ENCODE assay signal across 8 cellular contexts in the genomic region with DNA sequence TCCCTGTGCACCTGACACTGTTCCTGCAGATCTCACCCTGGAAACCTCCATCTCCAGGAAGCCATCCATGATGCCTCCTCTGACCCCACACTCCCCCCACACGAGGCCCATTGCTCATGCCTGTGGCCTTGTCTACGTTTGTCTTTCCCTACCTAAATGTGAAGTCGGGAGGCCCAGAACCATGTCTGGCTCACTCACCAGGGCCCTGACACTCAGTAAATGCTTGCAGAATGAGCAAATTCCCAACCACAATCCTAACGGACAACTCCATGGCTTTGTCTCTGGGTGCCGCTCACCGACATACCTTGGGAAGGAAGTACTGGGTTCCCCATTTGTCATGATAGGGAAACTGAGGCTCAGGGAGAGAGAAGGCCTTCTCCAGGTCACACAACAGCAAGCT. TPM values are rescaled to one million over a fixed set of nuclear protein-coding genes. Genes with fewer than 3 reads are reported as not detected.
A peak's percentile ranks its signal among the peaks of the same experiment; 100 is the strongest.
DNase-seq lines count a peak whose midpoint lies in the region; ATAC-seq and TF ChIP-seq lines count a peak whose summit lies in the region.

No MANE protein-coding gene starts in this region.

- peak overlapping the region in 1 of 4 donors; percentile 18 for H3K4me3 ChIP-seq in stomach

- no peak for TF ChIP-seq POLR2A in stomach (IDR thresholded peaks at IDR 0.05)

- no peaks in the 10 kb centered on the region for H3K27me3 ChIP-seq in stomach

- 79 to 85% (median 82%) methylated on average over 6 of the region's 6 CpGs for WGBS in stomach, 5 donors

- H3K4me3 Mint-ChIP-seq in activated CD4-positive, alpha-beta T cell treated with anti-CD3 and anti-CD28 coated beads for 36 hours, result peak overlapping the region; percentile 66
- H3K4me3 Mint-ChIP-seq in activated T-helper 1 cell treated with anti-CD3 and anti-CD28 coated beads, Interleukin-12 subunit alpha, Interleukin-12 subunit beta, Interleukin-2, Interleukin-4 antibody, amounts not matched to agents 30 ng/mL and 10 ng/mL and 1 ng/mL, durations not matched to agents 14 hours and 24 hours and 36 hours, result peak overlapping the region; percentile 75
- peak overlapping the region; percentile 76 to 85 (median 79) for H3K4me3 Mint-ChIP-seq in immature natural killer cell

- H3K27me3 Mint-ChIP-seq in activated CD4-positive, alpha-beta T cell treated with anti-CD3 and anti-CD28 coated beads for 36 hours, result no peaks in the 10 kb centered on the region
- H3K27me3 Mint-ChIP-seq in activated T-helper 1 cell treated with anti-CD3 and anti-CD28 coated beads, Interleukin-12 subunit alpha, Interleukin-12 subunit beta, Interleukin-2, Interleukin-4 antibody, amounts not matched to agents 30 ng/mL and 10 ng/mL and 1 ng/mL, durations not matched to agents 14 hours and 24 hours and 36 hours (ENCODE audit: insufficient read depth), result no peaks in the 10 kb centered on the region
- peaks cover 0 to 2% (median 0%) of the 10 kb centered on the region in 3 donors for H3K27me3 Mint-ChIP-seq in immature natural killer cell (ENCODE audit: low read depth in 3 of 3)

- peaks cover 36% of the 10 kb centered on the region for H3K36me3 Mint-ChIP-seq in activated CD4-positive, alpha-beta T cell treated with anti-CD3 and anti-CD28 coated beads for 36 hours (ENCODE audit: low read depth)
- H3K36me3 Mint-ChIP-seq in activated T-helper 1 cell treated with anti-CD3 and anti-CD28 coated beads, Interleukin-12 subunit alpha, Interleukin-12 subunit beta, Interleukin-2, Interleukin-4 antibody, amounts not matched to agents 30 ng/mL and 10 ng/mL and 1 ng/mL, durations not matched to agents 14 hours and 24 hours and 36 hours (ENCODE audit: low read depth), result peaks cover 27% of the 10 kb centered on the region
- H3K36me3 Mint-ChIP-seq in immature natural killer cell, result peaks cover 3 to 6% (median 6%) of the 10 kb centered on the region in 3 donors

- H3K36me3 ChIP-seq in stomach, result peaks cover 17 to 47% (median 35%) of the 10 kb centered on the region in 4 donors

- intact Hi-C loops in activated CD4-positive, alpha-beta T cell treated with anti-CD3 and anti-CD28 coated beads for 36 hours (cut with DNase I, micrococcal nuclease), result no loop called here
- intact Hi-C loops in activated T-helper 1 cell treated with anti-CD3 and anti-CD28 coated beads, Interleukin-12 subunit alpha, Interleukin-12 subunit beta, Interleukin-2, Interleukin-4 antibody, amounts not matched to agents 30 ng/mL and 10 ng/mL and 1 ng/mL, durations not matched to agents 14 hours and 24 hours and 36 hours (cut with micrococcal nuclease), result no loop called here
- intact Hi-C loops in stomach (cut with DNase I; ENCODE audit: low total_unique reads), result no loop called here

- no peaks in the 10 kb centered on the region for H3K9me3 ChIP-seq in stomach

- CTCF ChIA-PET in activated CD4-positive, alpha-beta T cell treated with anti-CD3 and anti-CD28 coated beads for 36 hours (lab: Charles Lee), result interaction anchor here (0.7 kb wide), 1 partner anchor 287 kb away, joined by 3 read pairs; no protein-coding TSS in a partner anchor

- no peak for TF ChIP-seq EP300 in stomach (IDR thresholded peaks at IDR 0.05)

- H3K27ac Mint-ChIP-seq in activated CD4-positive, alpha-beta T cell treated with anti-CD3 and anti-CD28 coated beads for 36 hours, result peak overlapping the region; percentile 97
- H3K27ac Mint-ChIP-seq in activated T-helper 1 cell treated with anti-CD3 and anti-CD28 coated beads, Interleukin-12 subunit alpha, Interleukin-12 subunit beta, Interleukin-2, Interleukin-4 antibody, amounts not matched to agents 30 ng/mL and 10 ng/mL and 1 ng/mL, durations not matched to agents 14 hours and 24 hours and 36 hours, result peak overlapping the region; percentile 95
- peak overlapping the region; percentile 89 to 97 (median 94) for H3K27ac Mint-ChIP-seq in immature natural killer cell

- H3K4me1 ChIP-seq in stomach, result peaks cover 53 to 100% (median 88%) of the 10 kb centered on the region in 4 donors

- in situ Hi-C loops in ACHN (cut with HindIII; ENCODE audit: low pct_ligation_motif_present, low pct_unique_long_range_greater_than_20kb, low sequenced_read_pairs), result no loop called here

- no peak for TF ChIP-seq CTCF in stomach (IDR thresholded peaks at IDR 0.05)

- H3K4me1 Mint-ChIP-seq in activated CD4-positive, alpha-beta T cell treated with anti-CD3 and anti-CD28 coated beads for 36 hours, result peaks cover 53% of the 10 kb centered on the region
- H3K4me1 Mint-ChIP-seq in activated T-helper 1 cell treated with anti-CD3 and anti-CD28 coated beads, Interleukin-12 subunit alpha, Interleukin-12 subunit beta, Interleukin-2, Interleukin-4 antibody, amounts not matched to agents 30 ng/mL and 10 ng/mL and 1 ng/mL, durations not matched to agents 14 hours and 24 hours and 36 hours (ENCODE audit: low read depth), result peaks cover 73% of the 10 kb centered on the region
- H3K4me1 Mint-ChIP-seq in immature natural killer cell, result peaks cover 53 to 68% of the 10 kb centered on the region in 2 donors

- no peak for ATAC-seq in activated CD4-positive, alpha-beta T cell treated with anti-CD3 and anti-CD28 coated beads for 36 hours

- H3K27ac ChIP-seq in stomach, result peak overlapping the region; percentile 9 to 97 (median 74)

- no peaks in the 10 kb centered on the region for H3K9me3 Mint-ChIP-seq in activated CD4-positive, alpha-beta T cell treated with anti-CD3 and anti-CD28 coated beads for 36 hours (ENCODE audit: low read depth)
- H3K9me3 Mint-ChIP-seq in activated T-helper 1 cell treated with anti-CD3 and anti-CD28 coated beads, Interleukin-12 subunit alpha, Interleukin-12 subunit beta, Interleukin-2, Interleukin-4 antibody, amounts not matched to agents 30 ng/mL and 10 ng/mL and 1 ng/mL, durations not matched to agents 14 hours and 24 hours and 36 hours, result no peaks in the 10 kb centered on the region
- no peaks in the 10 kb centered on the region for H3K9me3 Mint-ChIP-seq in immature natural killer cell

- DNase-seq in activated CD4-positive, alpha-beta T cell treated with anti-CD3 and anti-CD28 coated beads for 36 hours, result no peak
- DNase-seq in activated CD4-positive, alpha-beta T cell treated with anti-CD3 and anti-CD28 coated beads, Interleukin-2, amount 50 U/mL, for 1 hour, result no peak
- DNase-seq in activated T-helper 1 cell treated with anti-CD3 and anti-CD28 coated beads, Interleukin-12 subunit alpha, Interleukin-12 subunit beta, Interleukin-2, Interleukin-4 antibody, amounts not matched to agents 30 ng/mL and 10 ng/mL and 1 ng/mL, durations not matched to agents 14 hours and 24 hours and 36 hours (ENCODE audit: low spot score), result no peak
- DNase-seq in immature natural killer cell (no peak), stomach (no peak), ACHN (no peak), NCI-H128 (lab: John Stamatoyannopoulos, UW; ENCODE audit: unreplicated experiment) (no peak), iPS-NIHi11 (ENCODE audit: low spot score) (no peak)

- POLR2A ChIA-PET in activated CD4-positive, alpha-beta T cell treated with anti-CD3 and anti-CD28 coated beads for 36 hours (lab: Charles Lee), result interaction anchor here (0.6 kb wide), 1 partner anchor 20 kb away, joined by 3 read pairs; no protein-coding TSS in a partner anchor

RNA-seq across cellular contexts. Expression of a gene that starts 7.3 kb away (rescaled TPM):
- 10 to 100 TPM; 13.2 to 16.8 TPM for total RNA-seq in activated CD4-positive, alpha-beta T cell treated with anti-CD3 and anti-CD28 coated beads for 36 hours
- 30.7 and 33.4 TPM in 2 replicates for total RNA-seq in activated T-helper 1 cell treated with anti-CD3 and anti-CD28 coated beads, Interleukin-12 subunit alpha, Interleukin-12 subunit beta, Interleukin-2, Interleukin-4 antibody, amounts not matched to agents 30 ng/mL and 10 ng/mL and 1 ng/mL, durations not matched to agents 14 hours and 24 hours and 36 hours
- polyA plus RNA-seq in immature natural killer cell (10 to 100 TPM; 15.2 to 33.5 (median 19.7) TPM), stomach (10 to 100 TPM; 10.5 to 28.7 (median 15.5) TPM)
- total RNA-seq in stomach, result 10 to 100 TPM in 3 of 5 donors, 1 to 10 TPM in 2; 1.8 to 79.4 (median 19.4) TPM

RNA-seq across cellular contexts. Expression of a gene that starts 33.3 kb away (rescaled TPM):
- 100 to 1,000 TPM; 177 to 265 TPM for total RNA-seq in activated CD4-positive, alpha-beta T cell treated with anti-CD3 and anti-CD28 coated beads for 36 hours
- 166 and 170 TPM in 2 replicates for total RNA-seq in activated T-helper 1 cell treated with anti-CD3 and anti-CD28 coated beads, Interleukin-12 subunit alpha, Interleukin-12 subunit beta, Interleukin-2, Interleukin-4 antibody, amounts not matched to agents 30 ng/mL and 10 ng/mL and 1 ng/mL, durations not matched to agents 14 hours and 24 hours and 36 hours
- polyA plus RNA-seq in immature natural killer cell (100 to 1,000 TPM; 112 to 189 (median 185) TPM), stomach (10 to 100 TPM; 64.7 to 90.3 (median 80.3) TPM)
- total RNA-seq in stomach, result 100 to 1,000 TPM in 1 of 5 donors, 10 to 100 TPM in 4; 52.6 to 111 (median 61.8) TPM

RNA-seq across cellular contexts. Expression of a gene that starts 44.4 kb away (rescaled TPM):
- 10 to 100 TPM; 28.9 to 40.1 TPM for total RNA-seq in activated CD4-positive, alpha-beta T cell treated with anti-CD3 and anti-CD28 coated beads for 36 hours
- total RNA-seq in activated T-helper 1 cell treated with anti-CD3 and anti-CD28 coated beads, Interleukin-12 subunit alpha, Interleukin-12 subunit beta, Interleukin-2, Interleukin-4 antibody, amounts not matched to agents 30 ng/mL and 10 ng/mL and 1 ng/mL, durations not matched to agents 14 hours and 24 hours and 36 hours, result 52.3 and 55.2 TPM in 2 replicates
- 10 to 100 TPM; 15.3 to 27.6 (median 22.9) TPM for polyA plus RNA-seq in immature natural killer cell
- total RNA-seq in stomach, result 100 to 1,000 TPM in 2 of 5 donors, 10 to 100 TPM in 3; 21.1 to 200 (median 37.1) TPM
- polyA plus RNA-seq in stomach, result 10 to 100 TPM; 24.5 to 41.5 (median 30.2) TPM
